In the genomic region with DNA sequence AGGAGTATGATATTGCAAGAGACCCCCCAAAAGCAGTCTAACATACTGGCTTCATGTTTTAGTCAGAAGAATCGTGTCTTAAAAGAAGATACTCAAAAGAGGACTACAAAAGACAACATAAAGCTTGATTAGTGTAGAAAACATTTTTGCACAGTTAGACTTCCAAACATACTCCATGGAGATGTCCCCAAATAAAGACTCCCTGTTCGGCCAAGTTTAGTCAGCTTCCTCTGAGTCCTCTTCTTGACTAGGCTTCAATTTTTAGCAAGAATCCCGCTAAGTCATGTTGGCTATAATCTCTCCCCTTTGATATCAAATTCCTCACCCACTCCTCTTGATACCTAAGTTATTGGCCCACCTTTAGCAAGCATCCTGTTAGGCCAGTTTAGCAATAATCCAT, we compare ENCODE assay signal across 21 cellular contexts.
"Had no signal": no experiment of that assay in that cellular context is flagged by ENCODE, and none has a peak within 500 bp of the region (broad histone marks: within the 10 kb centered on the region; RNA-seq: fewer than 3 reads in every experiment).

No MANE protein-coding gene starts in this region.

- H3K4me1 ChIP-seq: foreskin keratinocyte, psoas muscle, right lobe of liver, upper lobe of right lung had no signal

- H3K36me3 ChIP-seq: ovary, right lobe of liver, upper lobe of right lung, WERI-Rb-1 had no signal

- H3K4me3 ChIP-seq: mucosa of descending colon, ovary, psoas muscle, right lobe of liver, smooth muscle cell, upper lobe of right lung had no signal

- H3K4me2 ChIP-seq: smooth muscle cell had no signal

- H3K9me3 ChIP-seq: ovary, psoas muscle, right lobe of liver, upper lobe of right lung had no signal

- DNase-seq: activated CD4-positive, alpha-beta T cell treated with anti-CD3 and anti-CD28 coated beads, Interleukin-2, amount 50 U/mL, for 4 hours; activated naive CD4-positive, alpha-beta T cell; activated naive CD8-positive, alpha-beta T cell treated with anti-CD3 and anti-CD28 coated beads for 36 hours; amygdala; cortex of kidney; foreskin keratinocyte; glutamatergic neuron; mucosa of descending colon; naive B cell; ovary; psoas muscle; right lobe of liver; stimulated activated CD4-positive, alpha-beta T cell treated with anti-CD3 and anti-CD28 coated beads, Interleukin-4, amount 100 ng/mL, for 1 hour; stimulated activated naive CD8-positive, alpha-beta T cell treated with anti-CD3 and anti-CD28 coated beads, Interleukin-15, amount 100 ng/mL, for 72 hours; SW 1271; T-helper 2 cell; upper lobe of right lung; WERI-Rb-1 had no signal

- H3K27ac ChIP-seq: foreskin keratinocyte, ovary, psoas muscle, right lobe of liver, upper lobe of right lung, WERI-Rb-1 had no signal

- ATAC-seq: esophagus mucosa; foreskin keratinocyte; left lobe of liver; mucosa of descending colon; right lobe of liver; stimulated activated naive CD8-positive, alpha-beta T cell treated with anti-CD3 and anti-CD28 coated beads, Interleukin-15, amount 100 ng/mL, for 72 hours; upper lobe of right lung had no signal

- H3K27me3 ChIP-seq: ovary, right lobe of liver, upper lobe of right lung had no signal
